Comparison of ENCODE assay signal across 1 cellular context in the genomic region with DNA sequence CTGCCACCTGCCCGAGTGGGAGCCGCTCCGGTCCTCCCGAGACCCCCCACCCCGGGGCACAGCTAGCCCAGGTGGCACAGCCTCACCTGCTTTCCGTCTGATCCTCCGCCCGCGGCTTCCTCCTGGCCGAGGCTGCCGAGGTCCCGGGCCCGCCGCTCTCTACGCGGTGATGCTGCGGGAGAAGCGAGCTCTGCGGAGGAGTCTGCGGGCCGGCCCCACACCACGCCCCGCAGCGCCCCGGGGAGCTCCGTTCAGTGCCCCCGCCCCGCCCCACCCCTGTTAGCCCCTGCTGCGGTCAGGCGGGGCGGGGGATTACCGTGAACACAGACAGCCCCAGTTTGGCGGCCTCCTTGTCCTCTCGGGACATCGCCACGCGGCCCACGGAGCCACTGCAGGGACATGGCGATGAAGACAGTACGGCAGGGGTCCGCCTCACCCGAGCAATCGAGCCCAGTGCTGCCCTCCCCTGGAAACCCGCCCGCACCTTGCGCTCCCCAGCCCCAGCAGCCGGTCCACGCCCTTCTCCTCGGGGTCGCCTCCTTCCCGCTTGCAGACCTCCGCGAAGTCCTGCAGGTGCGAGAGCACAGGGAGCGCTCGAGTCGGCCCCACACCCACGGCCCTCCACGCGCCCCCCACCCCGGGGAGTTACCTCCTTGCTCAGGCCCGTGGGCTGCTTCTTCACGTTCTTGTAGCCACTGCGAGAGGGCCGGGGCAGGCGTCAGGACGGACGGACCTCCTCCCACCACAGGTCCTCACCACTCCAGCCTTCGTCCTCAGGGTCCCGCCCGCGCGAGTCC.
TF ChIP-seq lines count a peak whose summit lies in the region.

No MANE protein-coding gene starts in this region.

TF ChIP-seq in HEK293, 187 proteins besides CTCF, POLR2A, EP300 and RAD21 (continued from another document):
- TF ChIP-seq, protein P1, sequence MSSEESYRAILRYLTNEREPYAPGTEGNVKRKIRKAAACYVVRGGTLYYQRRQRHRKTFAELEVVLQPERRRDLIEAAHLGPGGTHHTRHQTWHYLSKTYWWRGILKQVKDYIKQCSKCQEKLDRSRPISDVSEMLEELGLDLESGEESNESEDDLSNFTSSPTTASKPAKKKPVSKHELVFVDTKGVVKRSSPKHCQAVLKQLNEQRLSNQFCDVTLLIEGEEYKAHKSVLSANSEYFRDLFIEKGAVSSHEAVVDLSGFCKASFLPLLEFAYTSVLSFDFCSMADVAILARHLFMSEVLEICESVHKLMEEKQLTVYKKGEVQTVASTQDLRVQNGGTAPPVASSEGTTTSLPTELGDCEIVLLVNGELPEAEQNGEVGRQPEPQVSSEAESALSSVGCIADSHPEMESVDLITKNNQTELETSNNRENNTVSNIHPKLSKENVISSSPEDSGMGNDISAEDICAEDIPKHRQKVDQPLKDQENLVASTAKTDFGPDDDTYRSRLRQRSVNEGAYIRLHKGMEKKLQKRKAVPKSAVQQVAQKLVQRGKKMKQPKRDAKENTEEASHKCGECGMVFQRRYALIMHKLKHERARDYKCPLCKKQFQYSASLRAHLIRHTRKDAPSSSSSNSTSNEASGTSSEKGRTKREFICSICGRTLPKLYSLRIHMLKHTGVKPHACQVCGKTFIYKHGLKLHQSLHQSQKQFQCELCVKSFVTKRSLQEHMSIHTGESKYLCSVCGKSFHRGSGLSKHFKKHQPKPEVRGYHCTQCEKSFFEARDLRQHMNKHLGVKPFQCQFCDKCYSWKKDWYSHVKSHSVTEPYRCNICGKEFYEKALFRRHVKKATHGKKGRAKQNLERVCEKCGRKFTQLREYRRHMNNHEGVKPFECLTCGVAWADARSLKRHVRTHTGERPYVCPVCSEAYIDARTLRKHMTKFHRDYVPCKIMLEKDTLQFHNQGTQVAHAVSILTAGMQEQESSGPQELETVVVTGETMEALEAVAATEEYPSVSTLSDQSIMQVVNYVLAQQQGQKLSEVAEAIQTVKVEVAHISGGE (tag by site-specific recombination; conservative IDR thresholded peaks at IDR 0.05; ENCODE audit: low read depth): peak; percentile 37; the same call in 1 of the 2 replicates
- TF ChIP-seq KLF16 (tag by site-specific recombination; IDR thresholded peaks at IDR 0.05) (peak; percentile 90), ZBTB1 (tag by site-specific recombination; IDR thresholded peaks at IDR 0.05) (0 out of 2 replicates have a peak, but pooled peaks have one; percentile 12), ZFHX2 (tag by site-specific recombination; conservative IDR thresholded peaks at IDR 0.05) (peak; percentile 56), GLIS2 (tag by site-specific recombination; IDR thresholded peaks at IDR 0.05) (peak; percentile 97), ZNF274 (IDR thresholded peaks at IDR 0.05; ENCODE audit: low read length) (no peak), ZNF274 (tag by site-specific recombination; IDR thresholded peaks at IDR 0.05; ENCODE audit: borderline replicate concordance) (no peak), ZXDB (tag by site-specific recombination; IDR thresholded peaks at IDR 0.05) (peak; percentile 97), ZNF660 (tag by site-specific recombination; IDR thresholded peaks at IDR 0.05) (no peak; the same call in 1 of the 2 replicates), ZNF221 (tag by site-specific recombination; IDR thresholded peaks at IDR 0.05; ENCODE audit: borderline replicate concordance) (no peak), ZNF394 (tag by site-specific recombination; IDR thresholded peaks at IDR 0.05; ENCODE audit: borderline replicate concordance) (peak; percentile 53; the same call in 1 of the 2 replicates), ZNF391 (tag by site-specific recombination; IDR thresholded peaks at IDR 0.05; ENCODE audit: borderline replicate concordance, low read depth) (0 out of 2 replicates have a peak, but pooled peaks have one; percentile 13), ZNF426 (tag by site-specific recombination; IDR thresholded peaks at IDR 0.05) (no peak), ZNF138 (tag by site-specific recombination; IDR thresholded peaks at IDR 0.05; ENCODE audit: borderline replicate concordance) (0 out of 2 replicates have a peak, but pooled peaks have one; percentile 34), KLF7 (tag by site-specific recombination; IDR thresholded peaks at IDR 0.05; ENCODE audit: borderline replicate concordance) (peak; percentile 96), ZFP69B (tag by site-specific recombination; IDR thresholded peaks at IDR 0.05) (peak; percentile 83), SP2 (tag by site-specific recombination; IDR thresholded peaks at IDR 0.05) (peak; percentile 70), YY1 (tag by site-specific recombination; IDR thresholded peaks at IDR 0.05) (peak; percentile 40; the same call in 1 of the 2 replicates), EGR2 (tag by site-specific recombination; IDR thresholded peaks at IDR 0.05; ENCODE audit: low read depth) (0 out of 2 replicates have a peak, but pooled peaks have one; percentile 47), ZEB2 (tag by site-specific recombination; IDR thresholded peaks at IDR 0.05) (peak; percentile 75; the same call in 1 of the 2 replicates), KLF10 (tag by site-specific recombination; IDR thresholded peaks at IDR 0.05) (peak; percentile 31; the same call in 1 of the 2 replicates), ZNF558 (tag by site-specific recombination; IDR thresholded peaks at IDR 0.05) (no peak), SCRT1 (tag by site-specific recombination; IDR thresholded peaks at IDR 0.05; ENCODE audit: borderline replicate concordance) (no peak), ZIC2 (tag by site-specific recombination; IDR thresholded peaks at IDR 0.05) (peak; percentile 91), FEZF1 (tag by site-specific recombination; IDR thresholded peaks at IDR 0.05) (no peak), OSR2 (tag by site-specific recombination; IDR thresholded peaks at IDR 0.05) (no peak), KLF9 (tag by site-specific recombination; IDR thresholded peaks at IDR 0.05; ENCODE audit: low read depth) (peak; percentile 83)
- TF ChIP-seq, protein P2, sequence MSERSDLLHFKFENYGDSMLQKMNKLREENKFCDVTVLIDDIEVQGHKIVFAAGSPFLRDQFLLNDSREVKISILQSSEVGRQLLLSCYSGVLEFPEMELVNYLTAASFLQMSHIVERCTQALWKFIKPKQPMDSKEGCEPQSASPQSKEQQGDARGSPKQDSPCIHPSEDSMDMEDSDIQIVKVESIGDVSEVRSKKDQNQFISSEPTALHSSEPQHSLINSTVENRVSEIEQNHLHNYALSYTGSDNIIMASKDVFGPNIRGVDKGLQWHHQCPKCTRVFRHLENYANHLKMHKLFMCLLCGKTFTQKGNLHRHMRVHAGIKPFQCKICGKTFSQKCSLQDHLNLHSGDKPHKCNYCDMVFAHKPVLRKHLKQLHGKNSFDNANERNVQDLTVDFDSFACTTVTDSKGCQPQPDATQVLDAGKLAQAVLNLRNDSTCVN (tag by site-specific recombination; optimal IDR thresholded peaks at IDR 0.05): no peak
- TF ChIP-seq, protein P3, sequence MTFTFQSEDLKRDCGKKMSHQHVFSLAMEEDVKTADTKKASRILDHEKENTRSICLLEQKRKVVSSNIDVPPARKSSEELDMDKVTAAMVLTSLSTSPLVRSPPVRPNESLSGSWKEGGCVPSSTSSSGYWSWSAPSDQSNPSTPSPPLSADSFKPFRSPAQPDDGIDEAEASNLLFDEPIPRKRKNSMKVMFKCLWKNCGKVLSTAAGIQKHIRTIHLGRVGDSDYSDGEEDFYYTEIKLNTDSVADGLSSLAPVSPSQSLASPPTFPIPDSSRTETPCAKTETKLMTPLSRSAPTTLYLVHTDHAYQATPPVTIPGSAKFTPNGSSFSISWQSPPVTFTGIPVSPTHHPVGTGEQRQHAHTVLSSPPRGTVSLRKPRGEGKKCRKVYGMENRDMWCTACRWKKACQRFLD (tag by site-specific recombination; IDR thresholded peaks at IDR 0.05): no peak
